ENCODE assay signal across 18 cellular contexts in genomic region chr15:58880320-58880719, GRCh38.
"Had no signal": no experiment of that assay in that cellular context is flagged by ENCODE, and none has a peak within 500 bp of the region (broad histone marks: within the 10 kb centered on the region; RNA-seq: fewer than 3 reads in every experiment).

No MANE protein-coding gene starts in this region.

- H3K27me3 Mint-ChIP-seq: activated CD8-positive, alpha-beta memory T cell treated with anti-CD3 and anti-CD28 coated beads, Interleukin-2, amount 10 ng/mL, durations not matched to agents 7 days and 5 days; activated T-cell treated with anti-CD3 and anti-CD28 coated beads, Interleukin-2, amount 50 U/mL, for 24 hours had no signal

- H3K27ac Mint-ChIP-seq: activated CD8-positive, alpha-beta memory T cell treated with anti-CD3 and anti-CD28 coated beads, Interleukin-2, amount 10 ng/mL, durations not matched to agents 7 days and 5 days; mesothelial cell of epicardium; neural progenitor cell had no signal

- H3K4me3 Mint-ChIP-seq: activated CD8-positive, alpha-beta memory T cell treated with anti-CD3 and anti-CD28 coated beads, Interleukin-2, amount 10 ng/mL, durations not matched to agents 7 days and 5 days; activated T-cell treated with anti-CD3 and anti-CD28 coated beads, Interleukin-2, amount 50 U/mL, for 24 hours; mesothelial cell of epicardium; neural progenitor cell had no signal

- H3K4me1 ChIP-seq: lower lobe of right lung, neural progenitor cell, pancreas, stomach had no signal

- H2AFZ ChIP-seq: neural progenitor cell had no signal

- H3K27ac ChIP-seq: brain microvascular endothelial cell, lower lobe of right lung, neural progenitor cell, stomach, thoracic aorta had no signal

- ATAC-seq: activated CD4-positive, CD25-positive, alpha-beta regulatory T cell treated with anti-CD3 and anti-CD28 coated beads, Interleukin-2, amount 50 U/mL, for 24 hours; activated CD8-positive, alpha-beta memory T cell treated with anti-CD3 and anti-CD28 coated beads, Interleukin-2, amount 10 ng/mL, durations not matched to agents 7 days and 5 days; activated naive CD4-positive, alpha-beta T cell treated with anti-CD3 and anti-CD28 coated beads, Interleukin-2, amount 50 U/mL, for 72 hours; lower lobe of right lung; pancreas had no signal

- DNase-seq: activated CD4-positive, alpha-beta T cell treated with anti-CD3 and anti-CD28 coated beads, Interleukin-2, amount 50 U/mL, for 48 hours; activated CD8-positive, alpha-beta memory T cell treated with anti-CD3 and anti-CD28 coated beads, Interleukin-2, amount 10 ng/mL, durations not matched to agents 7 days and 5 days; activated effector memory CD4-positive, alpha-beta T cell treated with Interleukin-2 at 50 U/mL for 16 hours; activated T-cell treated with anti-CD3 and anti-CD28 coated beads, Interleukin-2, amount 50 U/mL, for 24 hours; amniotic stem cell; brain microvascular endothelial cell; cerebellar nuclear complex; dermis blood vessel endothelial cell; hippocampal formation; lower lobe of right lung; pancreas; stimulated activated CD4-positive, alpha-beta T cell treated with anti-CD3 and anti-CD28 coated beads, Interleukin-4, amount 100 ng/mL, for 4 hours; stomach had no signal

- H3K27me3 ChIP-seq: brain microvascular endothelial cell, neural progenitor cell, pancreas, stomach had no signal

- H3K4me1 Mint-ChIP-seq: activated CD8-positive, alpha-beta memory T cell treated with anti-CD3 and anti-CD28 coated beads, Interleukin-2, amount 10 ng/mL, durations not matched to agents 7 days and 5 days; mesothelial cell of epicardium; neural progenitor cell had no signal

- H3K9me3 ChIP-seq: lower lobe of right lung, pancreas, stomach, thoracic aorta had no signal

- H3K9ac ChIP-seq: neural progenitor cell had no signal

- H3K9me3 Mint-ChIP-seq: activated naive CD4-positive, alpha-beta T cell treated with anti-CD3 and anti-CD28 coated beads, Interleukin-2, amount 50 U/mL, for 72 hours; activated T-cell treated with anti-CD3 and anti-CD28 coated beads, Interleukin-2, amount 50 U/mL, for 24 hours; mesothelial cell of epicardium; neural progenitor cell had no signal

- H3K4me3 ChIP-seq: lower lobe of right lung, neural progenitor cell, pancreas, stomach, thoracic aorta had no signal

- H3K4me2 ChIP-seq: neural progenitor cell had no signal
